In the genomic region with DNA sequence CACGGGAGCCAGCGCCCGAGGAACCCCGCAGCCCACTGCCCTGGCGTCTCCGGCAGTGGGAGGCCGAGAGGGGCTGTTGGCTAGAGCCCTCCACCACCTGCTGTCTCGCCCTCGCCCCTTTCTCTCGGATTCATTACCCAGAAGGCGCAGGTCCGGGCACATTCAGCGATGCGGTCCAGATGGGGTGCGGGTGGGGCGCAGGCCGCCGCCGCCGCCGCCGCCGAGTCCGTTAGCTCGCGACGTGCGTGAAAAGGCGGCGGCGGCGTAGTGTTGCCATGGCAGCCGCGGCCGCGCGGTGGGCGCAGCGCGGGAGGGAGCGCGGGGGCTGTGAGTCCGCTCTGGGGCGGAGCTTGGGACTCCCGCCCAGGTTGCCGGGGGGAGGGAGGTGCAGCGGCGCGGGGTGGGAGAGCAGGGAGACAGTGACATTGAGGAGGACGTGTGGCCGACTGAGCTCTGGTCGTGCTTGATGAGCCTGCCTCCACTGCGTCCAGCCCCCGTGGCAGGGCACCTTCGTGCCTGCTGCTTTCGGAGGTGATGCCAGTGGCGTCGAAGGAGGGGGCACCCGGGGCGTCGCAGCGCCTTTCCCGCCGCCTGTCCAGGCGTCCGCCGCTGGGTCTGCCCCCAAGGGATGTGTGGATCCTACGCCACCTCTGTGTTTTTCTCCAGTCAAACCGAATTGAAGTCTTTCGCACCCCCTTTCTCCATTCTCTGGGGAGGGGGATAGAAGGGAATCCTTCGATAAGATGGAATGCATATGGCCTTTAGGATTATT, we compare ENCODE assay signal across 8 cellular contexts. TPM values are rescaled to one million over a fixed set of nuclear protein-coding genes. Genes with fewer than 3 reads are reported as not detected.
DNase-seq lines count a peak whose midpoint lies in the region; ATAC-seq, FAIRE-seq and TF ChIP-seq lines count a peak whose summit lies in the region.

Gene KATNAL1 (minus strand): TSS at position 358 of the 772 bp plus-strand sequence. CDS start 23,774 bp downstream, outside the sequence.

- H3K9ac ChIP-seq in OCI-LY1 (ENCODE audit: low read length): peak within 1 kb of the TSS; percentile 98

- DNase-seq in D721Med (ENCODE audit: insufficient read length, low spot score) (peak; percentile 62), HUDEP-2 (lab: John Stamatoyannopoulos, UW; ENCODE audit: unreplicated experiment in 76 of 76) (peak in 73 of 76 experiments; percentile 17 to 87 (median 66)), activated T-cell treated with anti-CD3 and anti-CD28 coated beads for 48 hours (ENCODE audit: low read depth) (peak; percentile 62)
- DNase-seq in stimulated activated CD8-positive, alpha-beta memory T cell treated with anti-CD3 and anti-CD28 coated beads, Interleukin-7, amount 100 ng/mL, for 24 hours (ENCODE audit: low read depth): peak; percentile 32

- H3K27me3 ChIP-seq in OCI-LY1 (ENCODE audit: insufficient read depth, low read length): no peaks in the 10 kb centered on the region
- H3K27me3 ChIP-seq in muscle layer of duodenum (ENCODE audit: low read depth, low read length): no peaks in the 10 kb centered on the region

- peak within 1 kb of the TSS; percentile 40; the same call in 1 of the 2 replicates for H2AFZ ChIP-seq in OCI-LY1 (ENCODE audit: low read length)

- H3K36me3 ChIP-seq in OCI-LY1 (ENCODE audit: insufficient read depth, low read length): no peaks in the 10 kb centered on the region
- no peaks in the 10 kb centered on the region for H3K36me3 ChIP-seq in muscle layer of duodenum (ENCODE audit: control insufficient read depth in 1 of 2, insufficient read depth in 2 of 2, low read length in 2 of 2)

- H3K9me3 ChIP-seq in OCI-LY1 (ENCODE audit: low read length) (no peaks in the 10 kb centered on the region), muscle layer of duodenum (ENCODE audit: control insufficient read depth in 1 of 2, low read length in 2 of 2) (no peaks in the 10 kb centered on the region)

- no peaks in the 10 kb centered on the region for H3K9me2 ChIP-seq in OCI-LY1 (ENCODE audit: low read depth, low read length)

- no peaks in the 10 kb centered on the region for H4K20me1 ChIP-seq in OCI-LY1 (ENCODE audit: insufficient read depth, low read length)

- ATAC-seq in GM21367 (IDR thresholded peaks at IDR 0.05; ENCODE audit: unreplicated experiment) (peak; percentile 36), esophagus mucosa (peak; percentile 69)

- no peak for TF ChIP-seq CTCF in D721Med (IDR thresholded peaks at IDR 0.05; ENCODE audit: insufficient read depth, missing control alignments)
- no peak for TF ChIP-seq CTCF in OCI-LY1 (IDR thresholded peaks at IDR 0.05; ENCODE audit: low read length)

- FAIRE-seq in D721Med (lab: Jason Lieb, UNC): no peak

- peak within 1 kb of the TSS; percentile 69 for H3K4me2 ChIP-seq in OCI-LY1 (ENCODE audit: low read length)

- H3K4me1 ChIP-seq in OCI-LY1 (ENCODE audit: insufficient read depth, low read length, severe bottlenecking) (peaks cover 48% of the 10 kb centered on the region), muscle layer of duodenum (ENCODE audit: control insufficient read depth in 1 of 2, insufficient read depth in 2 of 2, low read length in 2 of 2) (peaks cover 4 to 19% of the 10 kb centered on the region in 2 donors)

- H3K79me2 ChIP-seq in OCI-LY1 (ENCODE audit: insufficient read depth, low read length): peaks cover 35% of the 10 kb centered on the region

- peak within 1 kb of the TSS; percentile 55 for H3K27ac ChIP-seq in OCI-LY1 (ENCODE audit: low read depth, low read length, poor library complexity, severe bottlenecking)
- H3K27ac ChIP-seq in muscle layer of duodenum (ENCODE audit: low read length): peak within 1 kb of the TSS; percentile 14

- peak within 1 kb of the TSS; percentile 97 for H3K4me3 ChIP-seq in OCI-LY1 (ENCODE audit: low read depth, low read length, poor library complexity, severe bottlenecking)
- H3K4me3 ChIP-seq in muscle layer of duodenum (ENCODE audit: low read depth in 1 of 2, low read length in 2 of 2): peak within 1 kb of the TSS; percentile 79 to 94

- H3F3A ChIP-seq in OCI-LY1 (ENCODE audit: insufficient read depth, low read length): no peaks in the 10 kb centered on the region

RNA-seq across cellular contexts. Expression of gene KATNAL1, which starts in this region (rescaled TPM):
- 4.5 TPM for total RNA-seq in esophagus mucosa

Comparison
In these comparisons a context has a peak if more than half of its experiments do, and no peak if none do; other contexts are left out.
1. Peak in every context shown above with its lines: DNase-seq, ATAC-seq, H3K4me3 ChIP-seq and H3K27ac ChIP-seq.